In genomic region chr1:200665851-200666250, GRCh38 we compare ENCODE assay signal across 15 cellular contexts. TPM values are rescaled to one million over a fixed set of nuclear protein-coding genes. Genes with fewer than 3 reads are reported as not detected.
DNase-seq lines count a peak whose midpoint lies in the region; ATAC-seq and TF ChIP-seq lines count a peak whose summit lies in the region.
"Had no signal": no experiment of that assay in that cellular context is flagged by ENCODE, and none has a peak within 500 bp of the region (broad histone marks: within the 10 kb centered on the region; RNA-seq: fewer than 3 reads in every experiment).

No MANE protein-coding gene starts in this region.

- H3K27ac ChIP-seq in heart right ventricle (peak overlapping the region in 6 of 10 donors; percentile 15 to 69 (median 34)), right cardiac atrium (ENCODE audit: low read length) (no peak overlapping the region), aorta (ENCODE audit: low read depth in 1 of 2, low read length in 2 of 2) (peak overlapping the region; percentile 20 to 87)
- H3K27ac ChIP-seq: upper lobe of right lung had no signal

- H3K4me1 ChIP-seq in heart right ventricle (peaks cover 3 to 61% (median 32%) of the 10 kb centered on the region in 9 donors), right cardiac atrium (ENCODE audit: control insufficient read depth, insufficient read depth, low read length) (peaks cover 4% of the 10 kb centered on the region), aorta (ENCODE audit: control insufficient read depth in 1 of 2, insufficient read depth in 2 of 2, low read length in 2 of 2) (peaks cover 0 to 18% of the 10 kb centered on the region in 2 donors)

- H3K27ac Mint-ChIP-seq in brain, result peak overlapping the region in 4 of 5 experiments; percentile 9 to 88 (median 86)
- peak overlapping the region; percentile 50 for H3K27ac Mint-ChIP-seq in memory B cell
- H3K27ac Mint-ChIP-seq: activated CD8-positive, alpha-beta T cell treated with anti-CD3 and anti-CD28 coated beads for 36 hours; T-helper 2 cell treated with Interferon-gamma antibody and Interleukin-4, amounts not matched to agents 5 μg/mL and 100 μg/mL, for 36 hours had no signal

- DNase-seq in heart right ventricle, result no peak
- DNase-seq in right cardiac atrium, result no peak
- DNase-seq in memory B cell (ENCODE audit: low spot score in 2 of 2), result no peak
- no peak for DNase-seq in aorta
- no peak for DNase-seq in A172 (ENCODE audit: low spot score)
- DNase-seq in SKM-1 treated with dmso at 0.1 percent for 144 hours (lab: John Stamatoyannopoulos, UW; ENCODE audit: unreplicated experiment), result no peak
- DNase-seq in SIG-M5 (lab: John Stamatoyannopoulos, UW), result no peak
- DNase-seq: activated CD8-positive, alpha-beta T cell treated with anti-CD3 and anti-CD28 coated beads for 36 hours; activated gamma-delta T cell treated with Interleukin-2 at 50 U/mL for 16 hours; esophagus squamous epithelium; naive B cell; upper lobe of right lung had no signal

- 0 to 2% methylated on average over 2 of the region's 2 CpGs for WGBS in heart right ventricle, 2 donors
- 9% methylated on average over 2 of the region's 2 CpGs for WGBS in right cardiac atrium
- WGBS in aorta, 2 donors, result 0 to 6% methylated on average over 2 of the region's 2 CpGs

- H3K27me3 ChIP-seq in heart right ventricle (no peaks in the 10 kb centered on the region), right cardiac atrium (ENCODE audit: control insufficient read depth, insufficient read depth) (no peaks in the 10 kb centered on the region), aorta (ENCODE audit: control insufficient read depth in 1 of 2, insufficient read depth in 2 of 2, low read length in 1 of 2) (no peaks in the 10 kb centered on the region)
- H3K27me3 ChIP-seq: esophagus squamous epithelium, upper lobe of right lung had no signal

- no peaks in the 10 kb centered on the region for H3K9me3 Mint-ChIP-seq in brain
- no peaks in the 10 kb centered on the region for H3K9me3 Mint-ChIP-seq in memory B cell
- H3K9me3 Mint-ChIP-seq: activated CD8-positive, alpha-beta T cell treated with anti-CD3 and anti-CD28 coated beads for 36 hours; central memory CD8-positive, alpha-beta T cell; naive B cell; T-helper 2 cell treated with Interferon-gamma antibody and Interleukin-4, amounts not matched to agents 5 μg/mL and 100 μg/mL, for 36 hours had no signal

- H3K4me3 Mint-ChIP-seq in brain (peak overlapping the region in 4 of 5 experiments; percentile 6 to 34 (median 16)), memory B cell (no peak overlapping the region)
- H3K4me3 Mint-ChIP-seq: activated CD8-positive, alpha-beta T cell treated with anti-CD3 and anti-CD28 coated beads for 36 hours; central memory CD8-positive, alpha-beta T cell; naive B cell; T-helper 2 cell treated with Interferon-gamma antibody and Interleukin-4, amounts not matched to agents 5 μg/mL and 100 μg/mL, for 36 hours had no signal

- H3K4me1 Mint-ChIP-seq in brain (peaks cover 52% of the 10 kb centered on the region), memory B cell (peaks cover 32% of the 10 kb centered on the region)

- H3K27me3 Mint-ChIP-seq in brain, result no peaks in the 10 kb centered on the region
- no peaks in the 10 kb centered on the region for H3K27me3 Mint-ChIP-seq in memory B cell
- H3K27me3 Mint-ChIP-seq: activated CD8-positive, alpha-beta T cell treated with anti-CD3 and anti-CD28 coated beads for 36 hours; central memory CD8-positive, alpha-beta T cell; naive B cell had no signal

- H3K4me3 ChIP-seq in heart right ventricle (no peak overlapping the region), right cardiac atrium (ENCODE audit: low read length) (no peak overlapping the region), aorta (ENCODE audit: low read length in 2 of 2) (no peak overlapping the region)
- H3K4me3 ChIP-seq: esophagus squamous epithelium, upper lobe of right lung had no signal

- intact Hi-C loops in heart right ventricle (cut with DNase I) (loop anchor here in 7 of 10 donors (5.0 to 10.0 kb wide), 4 partner anchors 44 to 139 kb away; partner anchors contain the start of genes CAMSAP2 (in 1 of the 7) and KIF14 (in 1 of the 7)), right cardiac atrium (cut with DNase I) (loop anchor here in 1 of 4 donors (10.0 kb wide), 1 partner anchor 139 kb away; no protein-coding TSS in a partner anchor), aorta (cut with DNase I) (loop anchor here (5.0 kb wide), 3 partner anchors 44 to 136 kb away; partner anchors contain the start of genes KIF14 (in 2 of the 2) and CAMSAP2 (in 1 of the 2))

- ATAC-seq in heart right ventricle (no peak), right cardiac atrium (no peak), memory B cell (ENCODE audit: low read depth) (no peak), aorta (ENCODE audit: low FRiP score) (no peak)
- ATAC-seq: activated CD8-positive, alpha-beta T cell treated with anti-CD3 and anti-CD28 coated beads for 36 hours; upper lobe of right lung had no signal

- H3K36me3 ChIP-seq in heart right ventricle (peaks cover 0 to 55% (median 14%) of the 10 kb centered on the region in 9 donors), aorta (ENCODE audit: control insufficient read depth in 1 of 2, insufficient read depth in 2 of 2, low read length in 1 of 2) (no peaks in the 10 kb centered on the region)

- H3K36me3 Mint-ChIP-seq in brain (peaks cover 52% of the 10 kb centered on the region), memory B cell (peaks cover 27% of the 10 kb centered on the region)

- no peak for TF ChIP-seq CTCF in heart right ventricle (IDR thresholded peaks at IDR 0.05)
- no peak for TF ChIP-seq CTCF in brain (conservative IDR thresholded peaks at IDR 0.05)

- H3K9me3 ChIP-seq in heart right ventricle (no peaks in the 10 kb centered on the region), right cardiac atrium (ENCODE audit: control insufficient read depth, low read length) (no peaks in the 10 kb centered on the region), aorta (ENCODE audit: control insufficient read depth, low read length) (no peaks in the 10 kb centered on the region)
- H3K9me3 ChIP-seq: esophagus squamous epithelium, upper lobe of right lung had no signal

RNA-seq across cellular contexts. Expression of gene DDX59, which starts 3.9 kb away (rescaled TPM):
- total RNA-seq in heart right ventricle (10 to 100 TPM; 13.5 to 16.7 (median 14.5) TPM), right cardiac atrium (10 to 100 TPM; 11.0 to 14.9 (median 12.8) TPM), aorta (10 to 100 TPM; 22.9 to 28.7 TPM)
- polyA plus RNA-seq in heart right ventricle (10 to 100 TPM in 1 of 2 donors, 1 to 10 TPM in 1; 8.4 to 20.5 TPM), right cardiac atrium (17.1 TPM), brain (ENCODE audit: insufficient read depth, low read depth, low replicate concordance) (14.8 TPM), aorta (10 to 100 TPM; 20.9 to 23.3 TPM)
- total RNA-seq in A172 (2014; rRNA removed; shearing (Covaris generic)), result 19.9 and 20.8 TPM in 2 replicates

RNA-seq across cellular contexts. Expression of gene KIF14, which starts 45.3 kb away (rescaled TPM):
- total RNA-seq in heart right ventricle (1 to 10 TPM in 1 of 10 donors, under 1 TPM in 7, not detected in 2; 0.02 to 1.3 (median 0.06) TPM), right cardiac atrium (under 1 TPM; 0.08 to 0.37 (median 0.19) TPM), aorta (under 1 TPM; 0.23 to 0.60 TPM)
- polyA plus RNA-seq in heart right ventricle (under 1 TPM; under 0.01 to 0.03 TPM), right cardiac atrium (0.02 TPM), brain (ENCODE audit: insufficient read depth, low read depth, low replicate concordance) (1.8 TPM), aorta (under 1 TPM; 0.13 TPM)
- total RNA-seq in A172 (2014; rRNA removed; shearing (Covaris generic)), result 32.0 and 36.1 TPM in 2 replicates

Comparison
In these comparisons a context has a peak if more than half of its experiments do, and no peak if none do; other contexts are left out.
1. RNA of gene KIF14, which starts 45.3 kb away (total RNA-seq): 32.0 to 36.1 TPM in A172; 0.23 to 0.60 TPM in aorta, 0.08 to 0.37 TPM in right cardiac atrium and 0.02 to 1.3 TPM in heart right ventricle; every median in the first group is over 10 times any median in the second.